Comparison of ENCODE assay signal across 17 cellular contexts in genomic region chr20:46226602-46227001, GRCh38.
DNase-seq lines count a peak whose midpoint lies in the region; ATAC-seq, FAIRE-seq and TF ChIP-seq lines count a peak whose summit lies in the region.
"Had no signal": no experiment of that assay in that cellular context is flagged by ENCODE, and none has a peak within 500 bp of the region (broad histone marks: within the 10 kb centered on the region; RNA-seq: fewer than 3 reads in every experiment).

No MANE protein-coding gene starts in this region.

- CTCF ChIA-PET in K562 (lab: Yijun Ruan, JAX; ENCODE audit: low intra/inter-chr PET ratio): no interaction called here

- 0% methylated on average over 8 of the region's 8 CpGs for WGBS in K562 (ENCODE audit: insufficient coverage, low coverage, missing lambda C conversion rate)
- WGBS in mesenchymal stem cell: 16% methylated on average over 8 of the region's 8 CpGs

- peaks cover 5% of the 10 kb centered on the region; the same call in 1 of the 2 replicates for H4K20me1 ChIP-seq in K562 (replicated peaks; ENCODE audit: control insufficient read depth, insufficient read depth, low read length)

- H3K4me1 ChIP-seq in K562 (replicated peaks in 1 of 2; ENCODE audit: control insufficient read depth in 2 of 2, insufficient read depth in 2 of 2, low read length in 2 of 2) (peaks cover 0 to 10% of the 10 kb centered on the region in 2 experiments; a peak in 2 of 5 replicates), mesenchymal stem cell (ENCODE audit: control insufficient read depth, insufficient read depth, low read depth, low read length) (peaks cover 2% of the 10 kb centered on the region)
- H3K4me1 ChIP-seq: esophagus squamous epithelium had no signal

- peaks cover 0 to 16% of the 10 kb centered on the region in 2 experiments; a peak in 2 of 5 replicates for H3K27me3 ChIP-seq in K562 (ENCODE audit: control insufficient read depth in 2 of 2, insufficient read depth in 2 of 2, low read length in 2 of 2)
- peaks cover 21 to 43% of the 10 kb centered on the region in 2 experiments for H3K27me3 ChIP-seq in mesenchymal stem cell (ENCODE audit: control insufficient read depth in 1 of 2, insufficient read depth in 1 of 2, low read length in 2 of 2)
- H3K27me3 ChIP-seq: cardiac muscle cell, testis had no signal

- H4K8ac ChIP-seq in mesenchymal stem cell (ENCODE audit: low read length): no peak overlapping the region

- no peak overlapping the region for H3K14ac ChIP-seq in mesenchymal stem cell (ENCODE audit: low read length in 2 of 2)

- no peak overlapping the region for H3K23ac ChIP-seq in mesenchymal stem cell (ENCODE audit: low read length in 2 of 2)

- no peaks in the 10 kb centered on the region for H3K9me3 ChIP-seq in K562 (replicated peaks; ENCODE audit: control insufficient read depth, insufficient read depth, low read depth, low read length)
- H3K9me3 ChIP-seq in mesenchymal stem cell (ENCODE audit: control insufficient read depth, low read length): no peaks in the 10 kb centered on the region
- H3K9me3 ChIP-seq: esophagus squamous epithelium, heart left ventricle, testis had no signal

- no peak overlapping the region for H4K91ac ChIP-seq in mesenchymal stem cell (ENCODE audit: low read length)

- ATAC-seq in K562 (no peak), GM18907 (IDR thresholded peaks at IDR 0.05; ENCODE audit: unreplicated experiment) (no peak)
- ATAC-seq: heart left ventricle, T-helper 17 cell had no signal

- no peak for TF ChIP-seq RAD21 in K562 (CRISPR knock-in tag; conservative IDR thresholded peaks at IDR 0.05 in 1 of 2, IDR thresholded peaks at IDR 0.05 in 1 of 2)

- intact Hi-C loops in K562 (cut with micrococcal nuclease): no loop called here

- DNase-seq in ELR (ENCODE audit: low read depth) (peak; percentile 71), LoVo (ENCODE audit: low spot score) (peak; percentile 6), K562 (ENCODE audit: extremely low read depth in 1 of 4, low spot score in 3 of 4) (peak in 1 of 4 experiments; percentile 21), mesenchymal stem cell (peak; percentile 25), NOMO-1 treated with dmso at 0.1 percent for 144 hours (lab: John Stamatoyannopoulos, UW; ENCODE audit: unreplicated experiment) (no peak)
- DNase-seq in effector CD8-positive, alpha-beta T cell (lab: John Stamatoyannopoulos, UW): no peak
- DNase-seq: activated B cell treated with CpG ODN at 0.5 μM for 24 hours; activated naive CD8-positive, alpha-beta T cell treated with anti-CD3 and anti-CD28 coated beads, Interleukin-2, amount 10 ng/mL, durations not matched to agents 7 days and 5 days; DMS79 treated with DMSO at 0.1 percent for 48 hours; esophagus squamous epithelium; heart left ventricle; immature natural killer cell; stimulated activated CD4-positive, alpha-beta T cell treated with anti-CD3 and anti-CD28 coated beads, Interleukin-12 subunit alpha, Interleukin-12 subunit beta, amount 100 ng/mL, for 4 hours; T-helper 17 cell; testis had no signal

- H2AFZ ChIP-seq in K562 (ENCODE audit: low read depth, low read length) (no peak overlapping the region), mesenchymal stem cell (ENCODE audit: low read depth, low read length) (no peak overlapping the region)

- no peak for FAIRE-seq in K562 (lab: Jason Lieb, UNC)

- H3K27ac ChIP-seq in K562 (ENCODE audit: extremely low read depth, low read depth, low read length) (no peak overlapping the region), mesenchymal stem cell (ENCODE audit: low read length, poor library complexity, severe bottlenecking) (no peak overlapping the region)
- H3K27ac ChIP-seq: cardiac muscle cell, esophagus squamous epithelium, heart left ventricle, testis had no signal

- H3K4ac ChIP-seq in mesenchymal stem cell (ENCODE audit: low read depth in 1 of 2, low read length in 2 of 2): no peak overlapping the region

- no peak for TF ChIP-seq POLR2A in K562 (conservative IDR thresholded peaks at IDR 0.05)

- H3K18ac ChIP-seq in mesenchymal stem cell (ENCODE audit: low read depth in 1 of 2, low read length in 2 of 2): no peak overlapping the region

- H2AK5ac ChIP-seq in mesenchymal stem cell (ENCODE audit: low read length, severe bottlenecking): no peak overlapping the region

- H3K4me2 ChIP-seq in K562 (ENCODE audit: insufficient read depth, low read length) (peak overlapping the region; percentile 5; the same call in 1 of the 2 replicates), mesenchymal stem cell (ENCODE audit: low read length, poor library complexity, severe bottlenecking) (no peak overlapping the region)

- H3K79me2 ChIP-seq in K562 (ENCODE audit: control insufficient read depth, insufficient read depth, low read length): no peaks in the 10 kb centered on the region

- H3K9me1 ChIP-seq in K562 (ENCODE audit: control insufficient read depth, insufficient read depth, low read length): no peaks in the 10 kb centered on the region

- H2BK12ac ChIP-seq in mesenchymal stem cell (ENCODE audit: low read length in 2 of 2): no peak overlapping the region

- H3K36me3 ChIP-seq in K562 (ENCODE audit: control insufficient read depth, insufficient read depth, low read length): no peaks in the 10 kb centered on the region
- no peaks in the 10 kb centered on the region for H3K36me3 ChIP-seq in mesenchymal stem cell (ENCODE audit: control insufficient read depth in 1 of 2, insufficient read depth in 2 of 2, low read depth in 1 of 2, low read length in 2 of 2)
- H3K36me3 ChIP-seq: cardiac muscle cell, esophagus squamous epithelium, heart left ventricle had no signal

- POLR2A ChIA-PET in K562 (lab: Yijun Ruan, JAX): interaction anchor here (0.7 kb wide), 1 partner anchor 26 kb away, joined by 3 read pairs; no protein-coding TSS in a partner anchor

- no peaks in the 10 kb centered on the region for H3K79me1 ChIP-seq in mesenchymal stem cell (replicated peaks; ENCODE audit: low read length, poor library complexity, severe bottlenecking)

- TF ChIP-seq EP300 in K562 (IDR thresholded peaks at IDR 0.05; ENCODE audit: low read length): no peak

- no peak overlapping the region for H2BK120ac ChIP-seq in mesenchymal stem cell (ENCODE audit: low read depth, low read length)

- H3K4me3 ChIP-seq in K562 (no peak overlapping the region), mesenchymal stem cell (ENCODE audit: insufficient read depth in 1 of 2, low read depth in 1 of 2, low read length in 2 of 2) (peak overlapping the region in 1 of 2 experiments; percentile 39)
- H3K4me3 ChIP-seq: cardiac muscle cell, esophagus squamous epithelium, heart left ventricle had no signal

- H2BK15ac ChIP-seq in mesenchymal stem cell (ENCODE audit: low read depth, poor library complexity, severe bottlenecking): no peak overlapping the region

- BruUV-seq in K562 (replicated peaks; lab: Mats Ljungman, UMichigan): no TSS peak

- no peak for TF ChIP-seq CTCF in K562 (IDR thresholded peaks at IDR 0.05 in 2 of 3, conservative IDR thresholded peaks at IDR 0.05 in 1 of 3; ENCODE audit: insufficient read depth in 2 of 3, low read depth in 1 of 3, low read length in 3 of 3)

- H2BK5ac ChIP-seq in mesenchymal stem cell (ENCODE audit: low read depth, low read length, poor library complexity, severe bottlenecking): no peak overlapping the region

- in situ Hi-C loops in K562 (cut with MboI): no loop called here

- H3K9ac ChIP-seq in K562 (ENCODE audit: insufficient read depth in 1 of 2, low read depth in 2 of 2, low read length in 2 of 2): no peak overlapping the region
- H3K9ac ChIP-seq in mesenchymal stem cell (ENCODE audit: low read length): no peak overlapping the region

TF ChIP-seq in K562, 482 proteins besides CTCF, POLR2A, EP300 and RAD21:
- TF ChIP-seq CBFA2T3 (IDR thresholded peaks at IDR 0.05) (0 out of 2 replicates have a peak, but pooled peaks have one; percentile 3), RBM25 (IDR thresholded peaks at IDR 0.05; ENCODE audit: low read depth, low read length, severe bottlenecking) (peak; percentile 39), BCOR (IDR thresholded peaks at IDR 0.05) (0 out of 2 replicates have a peak, but pooled peaks have one; percentile 18), SOX6 (IDR thresholded peaks at IDR 0.05) (no peak), DDX20 (tag; IDR thresholded peaks at IDR 0.05; ENCODE audit: low read depth) (no peak), ZBED1 (IDR thresholded peaks at IDR 0.05) (no peak), ZNF197 (CRISPR knock-in tag; IDR thresholded peaks at IDR 0.05; ENCODE audit: low read depth) (no peak), ZFP36 (IDR thresholded peaks at IDR 0.05; ENCODE audit: low read depth, low read length, partially characterized antibody) (peak; percentile 70)

Comparison
In these comparisons a context has a peak if more than half of its experiments do, and no peak if none do; other contexts are left out.
1. DNase-seq: peak in ELR (single experiment), LoVo (single experiment) and mesenchymal stem cell (single experiment); none in NOMO-1 treated with dmso at 0.1 percent for 144 hours (single experiment) and effector CD8-positive, alpha-beta T cell (single experiment).